ENCODE assay signal across 8 cellular contexts in the genomic region with DNA sequence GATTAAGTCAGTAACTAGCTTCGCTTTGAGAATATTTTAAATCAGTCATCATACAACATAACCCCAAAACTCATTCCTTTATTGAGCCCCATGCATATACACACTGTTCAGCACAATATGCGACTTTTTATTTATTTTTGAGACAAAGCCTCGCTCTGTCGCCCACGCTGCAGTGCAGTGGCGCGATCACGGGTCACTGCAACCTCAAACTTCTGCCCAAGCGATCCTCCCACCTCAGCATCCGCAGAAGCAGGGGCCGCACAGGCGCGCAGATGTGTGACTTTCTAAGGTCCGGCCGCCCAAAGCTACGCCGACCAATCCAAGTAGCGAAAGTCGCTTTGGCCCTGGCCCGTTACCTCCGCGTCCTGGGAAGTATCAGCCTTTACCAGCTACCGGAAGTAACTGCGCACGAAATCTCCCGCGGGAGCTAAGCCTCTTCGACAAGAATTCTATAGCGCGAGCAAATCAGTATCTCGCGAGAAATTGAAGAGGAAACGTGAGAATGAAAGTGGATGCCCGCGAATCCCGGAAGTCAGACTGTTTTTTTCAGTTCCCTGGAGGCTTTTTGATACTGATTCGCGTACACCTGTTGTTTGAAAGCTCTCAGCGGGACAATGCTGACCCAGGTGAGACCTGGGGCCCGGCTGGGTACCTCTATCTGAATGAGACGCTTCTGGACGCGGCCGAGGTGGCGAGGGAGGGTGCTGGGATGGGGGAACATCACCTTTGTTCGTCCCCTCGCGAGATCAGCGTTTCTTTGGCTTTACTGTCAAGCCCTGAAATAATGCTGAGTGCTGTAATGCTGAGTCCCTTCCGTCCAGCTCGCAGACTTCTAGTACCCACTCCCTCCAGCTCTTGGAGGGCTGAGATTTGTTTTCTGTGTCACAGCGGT. TPM values are rescaled to one million over a fixed set of nuclear protein-coding genes. Genes with fewer than 3 reads are reported as not detected.
A peak's percentile ranks its signal among the peaks of the same experiment; 100 is the strongest.
DNase-seq lines count a peak whose midpoint lies in the region; ATAC-seq and TF ChIP-seq lines count a peak whose summit lies in the region.

A gene (minus strand): TSS at position 404 of the 892 bp plus-strand sequence. CDS start 1,405 bp downstream, outside the sequence.
A gene (plus strand): TSS at position 549 of the 892 bp plus-strand sequence. CDS start 66 bp downstream, at position 615.

- TF ChIP-seq CTCF in AG09319 (IDR thresholded peaks at IDR 0.05; ENCODE audit: low read depth, low read length) (no peak), spleen (IDR thresholded peaks at IDR 0.05 in 8 of 11, conservative IDR thresholded peaks at IDR 0.05 in 3 of 11) (peak in 4 of 11 experiments; percentile 37 to 50 (median 44))

- ATAC-seq in GM19035 (IDR thresholded peaks at IDR 0.05; ENCODE audit: unreplicated experiment) = peak; percentile 94
- ATAC-seq in HG03342 (IDR thresholded peaks at IDR 0.05; ENCODE audit: unreplicated experiment) = peak; percentile 92

- H3K9me3 ChIP-seq in spleen = no peaks in the 10 kb centered on the region

- 0 to 1% (median 0%) methylated on average over 47 to 52 of the region's 52 CpGs for WGBS in spleen, 5 donors

- H3K27ac ChIP-seq in spleen = peak within 1 kb of the TSS; percentile 93 to 98 (median 97)

- DNase-seq in AG09319 (ENCODE audit: extremely low read depth, low read depth) (peak; percentile 93), NCI-H345 treated with DMSO at 0.1 percent for 48 hours (lab: John Stamatoyannopoulos, UW; ENCODE audit: unreplicated experiment) (peak; percentile 81), iris pigment epithelial cell (ENCODE audit: low read depth) (peak; percentile 98), spleen (peak; percentile 95)
- DNase-seq in activated CD4-positive, CD25-positive, alpha-beta regulatory T cell (lab: John Stamatoyannopoulos, UW) = peak; percentile 50 to 77 (median 62)
- peak; percentile 91 for DNase-seq in central memory CD4-positive, alpha-beta T cell

- intact Hi-C loops in spleen (cut with DNase I; ENCODE audit: low total_unique reads) = loop anchor here (10.0 kb wide), 1 partner anchor 58 kb away; no protein-coding TSS in a partner anchor

- H3K4me3 ChIP-seq in spleen = peak within 1 kb of the TSS; percentile 59 to 88 (median 65)

- H3K4me1 ChIP-seq in spleen = peaks cover 25 to 58% (median 43%) of the 10 kb centered on the region in 6 donors

- H3K27me3 ChIP-seq in spleen (replicated peaks in 1 of 7) = no peaks in the 10 kb centered on the region

- peak in 1 of 3 donors; percentile 47 for TF ChIP-seq POLR2A in spleen (IDR thresholded peaks at IDR 0.05)

- H3K36me3 ChIP-seq in spleen = peaks cover 0 to 33% (median 11%) of the 10 kb centered on the region in 6 donors

RNA-seq across cellular contexts. Expression of the first gene that starts in this region (rescaled TPM):
- total RNA-seq in spleen = 1 to 10 TPM; 4.6 to 9.6 (median 5.9) TPM
- 1 to 10 TPM; 1.7 to 3.3 (median 2.6) TPM for polyA plus RNA-seq in spleen

RNA-seq across cellular contexts. Expression of the second gene that starts in this region (rescaled TPM):
- total RNA-seq in spleen = 10 to 100 TPM; 18.4 to 28.5 (median 22.9) TPM
- 1 to 10 TPM; 3.0 to 8.2 (median 4.0) TPM for polyA plus RNA-seq in spleen

Comparison
In these comparisons a context has a peak if more than half of its experiments do, and no peak if none do; other contexts are left out.
1. Peak in every context shown above with its lines: DNase-seq, ATAC-seq, H3K4me3 ChIP-seq and H3K27ac ChIP-seq.